Comparison of ENCODE assay signal across 1 cellular context in the genomic region with DNA sequence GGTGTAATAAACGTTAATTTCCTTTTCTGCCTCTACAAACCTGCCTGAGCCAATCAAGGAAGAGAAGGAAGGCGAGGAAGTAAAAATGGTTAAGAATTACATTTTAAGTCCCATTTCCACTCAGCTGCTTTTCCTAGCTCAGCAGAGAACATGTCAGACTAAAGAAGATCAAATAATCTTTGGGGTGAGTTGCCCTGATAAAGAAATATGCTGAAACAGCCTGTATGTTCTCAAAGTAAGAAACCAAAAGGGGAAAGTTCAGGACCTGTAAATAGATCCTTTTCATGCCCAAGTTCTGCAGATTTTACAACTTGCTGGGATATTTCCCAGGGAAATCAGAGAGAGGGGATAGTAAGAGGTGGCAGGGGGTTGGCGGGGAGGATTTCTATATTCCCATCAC.
A peak's percentile ranks its signal among the peaks of the same experiment; 100 is the strongest.
TF ChIP-seq lines count a peak whose summit lies in the region.

No MANE protein-coding gene starts in this region.

TF ChIP-seq in A549, 52 proteins besides CTCF, POLR2A, EP300 and RAD21 (continued from another document):
- TF ChIP-seq, protein P1, sequence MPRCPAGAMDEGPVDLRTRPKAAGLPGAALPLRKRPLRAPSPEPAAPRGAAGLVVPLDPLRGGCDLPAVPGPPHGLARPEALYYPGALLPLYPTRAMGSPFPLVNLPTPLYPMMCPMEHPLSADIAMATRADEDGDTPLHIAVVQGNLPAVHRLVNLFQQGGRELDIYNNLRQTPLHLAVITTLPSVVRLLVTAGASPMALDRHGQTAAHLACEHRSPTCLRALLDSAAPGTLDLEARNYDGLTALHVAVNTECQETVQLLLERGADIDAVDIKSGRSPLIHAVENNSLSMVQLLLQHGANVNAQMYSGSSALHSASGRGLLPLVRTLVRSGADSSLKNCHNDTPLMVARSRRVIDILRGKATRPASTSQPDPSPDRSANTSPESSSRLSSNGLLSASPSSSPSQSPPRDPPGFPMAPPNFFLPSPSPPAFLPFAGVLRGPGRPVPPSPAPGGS (IDR thresholded peaks at IDR 0.05), result no peak
- no peak for TF ChIP-seq HDAC2 (IDR thresholded peaks at IDR 0.05)
- no peak for TF ChIP-seq ZNF302 (CRISPR knock-in tag; IDR thresholded peaks at IDR 0.05)
- 0 out of 2 replicates have a peak, but pooled peaks have one; percentile 31 for TF ChIP-seq ZSCAN20 (CRISPR knock-in tag; IDR thresholded peaks at IDR 0.05)
